Comparison of ENCODE assay signal across 10 cellular contexts in the genomic region with DNA sequence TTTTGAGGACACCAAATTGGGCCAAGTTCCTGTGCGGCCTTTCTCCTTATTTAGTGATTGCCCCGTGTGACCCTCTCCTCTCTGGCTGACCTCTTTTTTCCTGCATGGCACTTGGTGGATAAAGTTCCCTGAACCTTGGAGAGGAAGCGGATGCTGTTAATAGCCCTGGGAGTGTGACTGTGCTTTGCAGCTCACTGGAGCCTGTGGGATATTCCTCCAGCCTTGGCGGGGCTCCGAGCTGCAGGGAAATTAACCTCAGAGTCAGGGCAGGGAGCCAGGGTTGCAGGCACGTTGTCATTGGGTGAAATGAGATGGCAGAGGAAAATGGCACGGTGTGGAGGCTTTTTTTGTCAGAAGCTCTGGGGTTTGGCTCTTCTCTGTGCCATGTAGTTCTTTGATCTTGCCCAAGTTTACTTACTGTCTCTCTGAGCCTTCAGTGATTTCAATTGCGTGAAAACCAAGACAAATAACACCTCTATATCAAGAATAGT. TPM values are rescaled to one million over a fixed set of nuclear protein-coding genes. Genes with fewer than 3 reads are reported as not detected.
DNase-seq lines count a peak whose midpoint lies in the region; ATAC-seq, FAIRE-seq and TF ChIP-seq lines count a peak whose summit lies in the region.
"Had no signal": no experiment of that assay in that cellular context is flagged by ENCODE, and none has a peak within 500 bp of the region (broad histone marks: within the 10 kb centered on the region; RNA-seq: fewer than 3 reads in every experiment).

No MANE protein-coding gene starts in this region.

- TF ChIP-seq CTCF in H1 (IDR thresholded peaks at IDR 0.05; ENCODE audit: control extremely low read depth in 1 of 3, insufficient read depth in 1 of 3, low read depth in 1 of 3, low read length in 3 of 3) (no peak), thoracic aorta (IDR thresholded peaks at IDR 0.05) (no peak)

- no peak for TF ChIP-seq POLR2A in H1 (IDR thresholded peaks at IDR 0.05; ENCODE audit: control extremely low read depth in 1 of 2, low read depth in 2 of 2, low read length in 2 of 2)

- DNase-seq in LHCN-M2 (ENCODE audit: low read depth): peak; percentile 76
- DNase-seq in H1 (ENCODE audit: low read depth in 1 of 2, low spot score in 2 of 2): no peak
- DNase-seq in left lobe of liver (ENCODE audit: low spot score): peak; percentile 68
- DNase-seq in thoracic aorta (ENCODE audit: low spot score): peak; percentile 15
- DNase-seq in activated T-cell treated with anti-CD3 and anti-CD28 coated beads for 4 hours: no peak
- DNase-seq in cerebellar nuclear complex (lab: John Stamatoyannopoulos, UW): no peak
- no peak for DNase-seq in activated CD4-positive, alpha-beta T cell treated with anti-CD3 and anti-CD28 coated beads, Interleukin-2, amount 50 U/mL, for 48 hours
- no peak for DNase-seq in NCI-H1436 (lab: John Stamatoyannopoulos, UW)
- DNase-seq: islet precursor cell, NCI-H2081 had no signal

- H2BK5ac ChIP-seq in H1 (ENCODE audit: low read depth, low read length): no peak overlapping the region

- ATAC-seq in left lobe of liver (peak; percentile 81), thoracic aorta (ENCODE audit: insufficient number of reproducible peaks, low FRiP score, low read depth) (peak; percentile 80)

- H3K4ac ChIP-seq in H1 (replicated peaks; ENCODE audit: insufficient read length, low read depth, low read length): no peak overlapping the region

- H3K4me2 ChIP-seq in H1 (ENCODE audit: insufficient read depth in 1 of 2, low read depth in 2 of 2, low read length in 2 of 2): no peak overlapping the region

- no peaks in the 10 kb centered on the region for H3K4me1 ChIP-seq in H1 (replicated peaks in 1 of 4; ENCODE audit: control insufficient read depth in 3 of 4, insufficient read depth in 4 of 4, low read length in 3 of 4)
- H3K4me1 ChIP-seq in thoracic aorta (ENCODE audit: control insufficient read depth in 1 of 2, low read depth in 2 of 2): peaks cover 18 to 34% of the 10 kb centered on the region in 2 donors

- H2BK20ac ChIP-seq in H1 (ENCODE audit: low read length): no peak overlapping the region

- no peak overlapping the region for H3K18ac ChIP-seq in H1 (ENCODE audit: extremely low read depth, low read length)

- no peak for FAIRE-seq in H1 (lab: Jason Lieb, UNC)

- H3K27me3 ChIP-seq in H1 (replicated peaks in 1 of 4; ENCODE audit: control insufficient read depth in 3 of 4, extremely low read depth in 1 of 4, insufficient read depth in 3 of 4, low read length in 3 of 4) (no peaks in the 10 kb centered on the region), thoracic aorta (replicated peaks; ENCODE audit: insufficient read depth) (no peaks in the 10 kb centered on the region)

- TF ChIP-seq EP300 in H1 (IDR thresholded peaks at IDR 0.05; ENCODE audit: borderline replicate concordance in 1 of 2, low read depth in 2 of 2, low read length in 2 of 2): no peak

- H3K14ac ChIP-seq in H1 (ENCODE audit: insufficient read length): no peak overlapping the region

- no peaks in the 10 kb centered on the region for H3K9me3 ChIP-seq in H1 (ENCODE audit: insufficient read depth in 2 of 2, low read depth in 1 of 2, low read length in 1 of 2)
- H3K9me3 ChIP-seq in thoracic aorta: no peaks in the 10 kb centered on the region

- CTCF ChIA-PET in H1 (lab: Charles Lee; ENCODE audit: partially characterized antibody): interaction anchor here (0.6 to 1.2 kb wide), 4 partner anchors 229 to 500 kb away, joined by 3 to 5 read pairs (median 3); no protein-coding TSS in a partner anchor

- H4K5ac ChIP-seq in H1 (ENCODE audit: insufficient read length, low read depth, low read length): no peak overlapping the region

- POLR2A ChIA-PET in H1 (lab: Charles Lee; ENCODE audit: partially characterized antibody): no interaction called here

- 90% methylated on average over 8 of the region's 8 CpGs; no CpG with 5 or more reads in 1 of the 2 experiments for WGBS in H1 (ENCODE audit: extremely low coverage in 1 of 2, insufficient coverage in 1 of 2, insufficient read length in 1 of 2, insufficient replicate concordance in 2 of 2, low coverage in 1 of 2, low lambda C conversion rate in 2 of 2, missing lambda C conversion rate in 1 of 2), 2 experiments

- H2BK12ac ChIP-seq in H1 (ENCODE audit: low read depth, low read length): no peak overlapping the region

- H2AK5ac ChIP-seq in H1 (ENCODE audit: low read depth, low read length): no peak overlapping the region

- H2AFZ ChIP-seq in H1 (ENCODE audit: low read length): 0 out of 2 replicates have a peak overlapping the region, but pooled peaks have one; percentile 57

- H4K8ac ChIP-seq in H1 (ENCODE audit: extremely low read depth, insufficient read depth, low read length): no peak overlapping the region

- H4K91ac ChIP-seq in H1 (replicated peaks; ENCODE audit: insufficient read length, low read length): no peak overlapping the region

- no peak for TF ChIP-seq RAD21 in H1 (IDR thresholded peaks at IDR 0.05 in 1 of 2, conservative IDR thresholded peaks at IDR 0.05 in 1 of 2; ENCODE audit: low read depth in 2 of 2, low read length in 2 of 2)

- H4K20me1 ChIP-seq in H1 (replicated peaks in 1 of 2; ENCODE audit: control insufficient read depth in 1 of 2, insufficient read depth in 2 of 2, low read length in 2 of 2): no peaks in the 10 kb centered on the region

- no peak overlapping the region for H3K27ac ChIP-seq in H1 (ENCODE audit: low read depth, low read length)
- H3K27ac ChIP-seq in thoracic aorta: peak overlapping the region; percentile 57 to 78

- H3K36me3 ChIP-seq in H1 (ENCODE audit: control insufficient read depth in 2 of 4, insufficient read depth in 4 of 4, low read length in 3 of 4): no peaks in the 10 kb centered on the region
- H3K36me3 ChIP-seq in thoracic aorta: no peaks in the 10 kb centered on the region

- H3K4me3 ChIP-seq in H1 (ENCODE audit: extremely low read depth in 1 of 4, insufficient read depth in 2 of 4, low read depth in 3 of 4, low read length in 4 of 4) (no peak overlapping the region), thoracic aorta (peak overlapping the region; percentile 53)

- H2BK15ac ChIP-seq in H1 (ENCODE audit: low read length): no peak overlapping the region

- H3K79me2 ChIP-seq in H1 (ENCODE audit: control insufficient read depth in 1 of 2, insufficient read depth in 2 of 2, low read length in 2 of 2): no peaks in the 10 kb centered on the region

- 0 out of 2 replicates have a peak, but pooled peaks cover 2% of the 10 kb centered on the region for H3K23me2 ChIP-seq in H1 (ENCODE audit: low read depth, low read length)

- H3K9ac ChIP-seq in H1 (replicated peaks in 1 of 4; ENCODE audit: extremely low read depth in 1 of 4, low read depth in 3 of 4, low read length in 3 of 4): no peak overlapping the region

- H3K23ac ChIP-seq in H1 (ENCODE audit: insufficient read length): no peak overlapping the region

- H3K56ac ChIP-seq in H1 (replicated peaks; ENCODE audit: insufficient read length, low read depth, low read length): no peak overlapping the region

- no peaks in the 10 kb centered on the region for H3K79me1 ChIP-seq in H1 (ENCODE audit: low read depth, low read length)

- H2BK120ac ChIP-seq in H1 (replicated peaks; ENCODE audit: low read depth, low read length): no peak overlapping the region

TF ChIP-seq in H1, 55 proteins besides CTCF, POLR2A, EP300 and RAD21:
- TF ChIP-seq, protein P1, sequence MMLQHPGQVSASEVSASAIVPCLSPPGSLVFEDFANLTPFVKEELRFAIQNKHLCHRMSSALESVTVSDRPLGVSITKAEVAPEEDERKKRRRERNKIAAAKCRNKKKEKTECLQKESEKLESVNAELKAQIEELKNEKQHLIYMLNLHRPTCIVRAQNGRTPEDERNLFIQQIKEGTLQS (IDR thresholded peaks at IDR 0.05; ENCODE audit: insufficient read depth, low read depth, low read length): no peak
- TF ChIP-seq SIX5 (IDR thresholded peaks at IDR 0.05; ENCODE audit: low read depth, low read length) (no peak), KDM5A (IDR thresholded peaks at IDR 0.05; ENCODE audit: low read length) (no peak), CEBPB (IDR thresholded peaks at IDR 0.05; ENCODE audit: low read depth, low read length) (0 out of 2 replicates have a peak, but pooled peaks have one; percentile 23), CHD2 (IDR thresholded peaks at IDR 0.05; ENCODE audit: low read length) (no peak), SIRT6 (IDR thresholded peaks at IDR 0.05; ENCODE audit: low read length) (no peak), NRF1 (IDR thresholded peaks at IDR 0.05; ENCODE audit: low read depth, low read length) (no peak), CHD1 (IDR thresholded peaks at IDR 0.05; ENCODE audit: low read depth, low read length) (no peak)

RNA-seq across cellular contexts. Expression of a gene that starts 1.0 kb away (rescaled TPM):
- not detected in 2 replicates for total RNA-seq in LHCN-M2 (2014; rRNA removed)
- not detected for polyA plus RNA-seq in LHCN-M2 (2012)
- not detected in 2 replicates for total RNA-seq in H1 (2021; fragmentation: NEBNext Ultra II Directional; extraction: Animal tissue kit (Norgen Biotek cat#: 25700))
- polyA plus RNA-seq in H1 (2011; rRNA removed): not detected in 2 replicates
- polyA plus RNA-seq in H1 (2011; cell fraction: cytosol; rRNA removed): not detected
- not detected for polyA plus RNA-seq in H1 (2011; cell fraction: nucleus; rRNA removed)
- polyA plus RNA-seq in H1 (2012, experiment 1 of 2): not detected in 4 replicates
- polyA plus RNA-seq in H1 (2012, experiment 2 of 2): not detected
- not detected for polyA plus RNA-seq in H1 (2013, experiment 1 of 2)
- polyA plus RNA-seq in H1 (2013, experiment 2 of 2): not detected
- not detected in 2 replicates for polyA minus RNA-seq in H1 (2011; rRNA and poly(A)+ RNA removed)
- not detected for polyA minus RNA-seq in H1 (2011; cell fraction: cytosol; rRNA and poly(A)+ RNA removed)
- not detected for polyA minus RNA-seq in H1 (2011; cell fraction: nucleus; rRNA and poly(A)+ RNA removed)
- total RNA-seq in left lobe of liver: not detected
- not detected for total RNA-seq in thoracic aorta

RNA-seq across cellular contexts. Expression of a gene that starts 6.1 kb away (rescaled TPM):
- not detected in 2 replicates for total RNA-seq in LHCN-M2 (2014; rRNA removed)
- not detected for polyA plus RNA-seq in LHCN-M2 (2012)
- total RNA-seq in H1 (2021; fragmentation: NEBNext Ultra II Directional; extraction: Animal tissue kit (Norgen Biotek cat#: 25700)): not detected in 2 replicates
- polyA plus RNA-seq in H1 (2011; rRNA removed): not detected in 2 replicates
- polyA plus RNA-seq in H1 (2011; cell fraction: cytosol; rRNA removed): not detected
- polyA plus RNA-seq in H1 (2011; cell fraction: nucleus; rRNA removed): not detected
- polyA plus RNA-seq in H1 (2012, experiment 1 of 2): not detected in 4 replicates
- polyA plus RNA-seq in H1 (2012, experiment 2 of 2): not detected
- not detected for polyA plus RNA-seq in H1 (2013, experiment 1 of 2)
- not detected for polyA plus RNA-seq in H1 (2013, experiment 2 of 2)
- not detected in 2 replicates for polyA minus RNA-seq in H1 (2011; rRNA and poly(A)+ RNA removed)
- not detected for polyA minus RNA-seq in H1 (2011; cell fraction: cytosol; rRNA and poly(A)+ RNA removed)
- polyA minus RNA-seq in H1 (2011; cell fraction: nucleus; rRNA and poly(A)+ RNA removed): not detected
- not detected for total RNA-seq in left lobe of liver
- total RNA-seq in thoracic aorta: not detected

Comparison
In these comparisons a context has a peak if more than half of its experiments do, and no peak if none do; other contexts are left out.
1. DNase-seq: peak in LHCN-M2 (single experiment), left lobe of liver (single experiment) and thoracic aorta (single experiment); none in H1 (0 of 2), activated T-cell treated with anti-CD3 and anti-CD28 coated beads for 4 hours (single experiment), cerebellar nuclear complex (0 of 2), activated CD4-positive, alpha-beta T cell treated with anti-CD3 and anti-CD28 coated beads, Interleukin-2, amount 50 U/mL, for 48 hours (0 of 2) and NCI-H1436 (single experiment).